ENCODE assay signal across 8 cellular contexts in the genomic region with DNA sequence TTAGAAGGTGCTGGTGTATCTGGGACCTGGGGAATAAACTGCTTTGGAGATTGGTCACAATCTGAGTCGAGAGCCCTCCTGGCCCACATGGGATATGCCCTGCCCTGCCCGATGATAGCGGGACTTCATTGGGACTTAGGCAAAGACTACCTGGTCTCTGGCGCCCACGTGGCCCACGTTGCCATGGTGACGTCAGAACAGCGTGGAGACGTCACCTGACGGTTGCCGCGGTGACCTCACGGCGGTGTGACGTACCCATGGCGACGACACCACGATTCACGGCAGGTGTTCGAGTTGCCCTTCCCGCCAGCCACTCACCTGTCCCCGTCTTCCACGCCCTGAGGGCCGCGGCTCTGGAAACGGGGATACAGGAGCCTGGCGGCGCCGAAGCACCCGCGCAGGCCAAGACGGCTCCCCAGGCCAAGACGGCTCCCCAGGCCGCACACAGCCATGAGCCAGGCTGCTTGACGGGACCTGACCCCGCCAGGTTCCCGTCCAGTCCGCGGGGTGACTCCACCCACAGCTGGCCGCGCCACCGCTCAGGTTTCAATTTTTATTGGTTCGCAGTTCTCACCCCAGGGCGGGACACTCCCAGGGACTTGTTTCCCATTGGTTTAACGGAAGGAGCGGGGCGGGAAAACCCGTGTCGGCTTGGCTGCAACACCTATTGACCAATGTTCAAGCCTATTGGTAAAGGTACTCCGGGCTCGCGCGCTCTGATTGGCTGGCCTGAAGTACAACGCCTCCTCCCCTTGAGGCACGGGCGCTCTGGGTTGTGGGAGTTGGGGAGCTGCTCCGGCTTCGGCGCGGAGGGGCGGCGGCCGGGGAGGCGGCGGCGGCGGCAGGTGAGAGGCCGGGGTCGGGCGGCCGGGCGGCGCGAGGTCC. TPM values are rescaled to one million over a fixed set of nuclear protein-coding genes. Genes with fewer than 3 reads are reported as not detected.
A peak's percentile ranks its signal among the peaks of the same experiment; 100 is the strongest.
DNase-seq lines count a peak whose midpoint lies in the region; ATAC-seq and TF ChIP-seq lines count a peak whose summit lies in the region.

A gene (minus strand): TSS at position 476 of the 885 bp plus-strand sequence. CDS start 24 bp downstream, at position 452.
A gene (plus strand): TSS at position 766 of the 885 bp plus-strand sequence. CDS start 1,029 bp downstream, outside the sequence.

- TF ChIP-seq EP300 in SK-N-SH (IDR thresholded peaks at IDR 0.05; ENCODE audit: borderline replicate concordance in 1 of 2, low read depth in 1 of 2, low read length in 1 of 2) = no peak

- H3K27ac ChIP-seq in SK-N-SH (ENCODE audit: low read depth in 2 of 2, low read length in 1 of 2) = peak within 1 kb of the TSS; percentile 36 to 82; a peak in 3 of 4 replicates

- H2AFZ ChIP-seq in SK-N-SH (ENCODE audit: low read depth) = peak within 1 kb of the TSS; percentile 94

- H3K4me2 ChIP-seq in SK-N-SH = peak within 1 kb of the TSS; percentile 80

- ATAC-seq in HG02571 (IDR thresholded peaks at IDR 0.05; ENCODE audit: unreplicated experiment) = peak; percentile 91

- no peaks in the 10 kb centered on the region for H3K9me3 ChIP-seq in SK-N-SH

- TF ChIP-seq RAD21 in SK-N-SH (IDR thresholded peaks at IDR 0.05; ENCODE audit: low read length) = no peak

- POLR2A ChIA-PET in SK-N-SH (lab: Yijun Ruan, JAX) = interaction anchor here (0.7 to 1.3 kb wide), 4 partner anchors 18 to 147 kb away, joined by 3 to 4 read pairs (median 4); no protein-coding TSS in a partner anchor

- H3K36me3 ChIP-seq in SK-N-SH (replicated peaks in 1 of 2; ENCODE audit: control insufficient read depth in 1 of 2, insufficient read depth in 2 of 2, low read length in 1 of 2) = peaks cover 10 to 27% of the 10 kb centered on the region in 2 experiments

- no peaks in the 10 kb centered on the region for H4K20me1 ChIP-seq in SK-N-SH (ENCODE audit: insufficient read depth)

- no peaks in the 10 kb centered on the region for H3K27me3 ChIP-seq in SK-N-SH (ENCODE audit: insufficient read depth)

- DNase-seq in GM04504 (ENCODE audit: low read depth) = peak; percentile 98
- DNase-seq in NCI-H1048 (lab: John Stamatoyannopoulos, UW) = peak; percentile 98
- peak; percentile 98 for DNase-seq in SK-N-SH
- peak; percentile 98 for DNase-seq in activated naive CD4-positive, alpha-beta T cell treated with anti-CD3 and anti-CD28 coated beads, Interleukin-2, amount 50 U/mL, for 16 hours
- DNase-seq in germinal center (ENCODE audit: low spot score) = peak; percentile 99
- peak; percentile 97 for DNase-seq in non-pigmented ciliary epithelial cell (ENCODE audit: low read depth)
- peak; percentile 99 for DNase-seq in superior temporal gyrus (ENCODE audit: extremely low spot score)

- no peaks in the 10 kb centered on the region for H3K79me2 ChIP-seq in SK-N-SH (ENCODE audit: insufficient read depth)

- WGBS in SK-N-SH (ENCODE audit: low lambda C conversion rate) = 2% methylated on average over 42 of the region's 74 CpGs

- H3K4me3 ChIP-seq in SK-N-SH (ENCODE audit: low read depth in 2 of 2, low read length in 1 of 2) = peak within 1 kb of the TSS; percentile 66 to 77

- no peaks in the 10 kb centered on the region for H3F3A ChIP-seq in SK-N-SH (replicated peaks; ENCODE audit: insufficient read depth)

- TF ChIP-seq CTCF in SK-N-SH (IDR thresholded peaks at IDR 0.05) = no peak

- H3K9ac ChIP-seq in SK-N-SH = peak within 1 kb of the TSS; percentile 63; the same call in 1 of the 2 replicates

- CTCF ChIA-PET in SK-N-SH (lab: Yijun Ruan, JAX) = interaction anchor here (0.8 to 3.2 kb wide), 14 partner anchors 17 to 307 kb away, joined by 3 to 14 read pairs (median 4); a partner anchor contains a TSS

- H3K9me2 ChIP-seq in SK-N-SH = no peaks in the 10 kb centered on the region

- peaks cover 0 to 14% of the 10 kb centered on the region in 2 experiments; a peak in 2 of 4 replicates for H3K4me1 ChIP-seq in SK-N-SH (ENCODE audit: control insufficient read depth in 1 of 2, insufficient read depth in 2 of 2, low read depth in 1 of 2, low read length in 1 of 2)

TF ChIP-seq in SK-N-SH, 30 proteins besides CTCF, POLR2A, EP300 and RAD21 (continues in another document):
- TF ChIP-seq RFX5 (IDR thresholded peaks at IDR 0.05; ENCODE audit: low read length) (peak; percentile 86), CHD2 (IDR thresholded peaks at IDR 0.05; ENCODE audit: low read length, partially characterized antibody) (peak; percentile 52), FOXJ3 (CRISPR knock-in tag; IDR thresholded peaks at IDR 0.05) (no peak), MEF2A (IDR thresholded peaks at IDR 0.05; ENCODE audit: borderline replicate concordance, low read depth) (no peak), MXI1 (IDR thresholded peaks at IDR 0.05; ENCODE audit: low read depth, low read length) (peak; percentile 94), GABPA (IDR thresholded peaks at IDR 0.05; ENCODE audit: low read depth) (no peak), POLR2AphosphoS5 (IDR thresholded peaks at IDR 0.05; ENCODE audit: low read depth, low read length) (peak; percentile 57), SIN3A (IDR thresholded peaks at IDR 0.05; ENCODE audit: borderline replicate concordance, low read depth, low read length) (0 out of 2 replicates have a peak, but pooled peaks have one; percentile 14), FOSL2 (IDR thresholded peaks at IDR 0.05; ENCODE audit: borderline replicate concordance, low read depth) (no peak), NRF1 (IDR thresholded peaks at IDR 0.05; ENCODE audit: low read depth, low read length) (0 out of 2 replicates have a peak, but pooled peaks have one; percentile 5)
- TF ChIP-seq, protein P1, sequence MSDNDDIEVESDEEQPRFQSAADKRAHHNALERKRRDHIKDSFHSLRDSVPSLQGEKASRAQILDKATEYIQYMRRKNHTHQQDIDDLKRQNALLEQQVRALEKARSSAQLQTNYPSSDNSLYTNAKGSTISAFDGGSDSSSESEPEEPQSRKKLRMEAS (IDR thresholded peaks at IDR 0.05; ENCODE audit: low read depth) = peak; percentile 96
- TF ChIP-seq, protein P2, sequence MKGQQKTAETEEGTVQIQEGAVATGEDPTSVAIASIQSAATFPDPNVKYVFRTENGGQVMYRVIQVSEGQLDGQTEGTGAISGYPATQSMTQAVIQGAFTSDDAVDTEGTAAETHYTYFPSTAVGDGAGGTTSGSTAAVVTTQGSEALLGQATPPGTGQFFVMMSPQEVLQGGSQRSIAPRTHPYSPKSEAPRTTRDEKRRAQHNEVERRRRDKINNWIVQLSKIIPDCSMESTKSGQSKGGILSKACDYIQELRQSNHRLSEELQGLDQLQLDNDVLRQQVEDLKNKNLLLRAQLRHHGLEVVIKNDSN (IDR thresholded peaks at IDR 0.05; ENCODE audit: borderline replicate concordance, low read depth) = peak; percentile 90
- TF ChIP-seq, protein P3, sequence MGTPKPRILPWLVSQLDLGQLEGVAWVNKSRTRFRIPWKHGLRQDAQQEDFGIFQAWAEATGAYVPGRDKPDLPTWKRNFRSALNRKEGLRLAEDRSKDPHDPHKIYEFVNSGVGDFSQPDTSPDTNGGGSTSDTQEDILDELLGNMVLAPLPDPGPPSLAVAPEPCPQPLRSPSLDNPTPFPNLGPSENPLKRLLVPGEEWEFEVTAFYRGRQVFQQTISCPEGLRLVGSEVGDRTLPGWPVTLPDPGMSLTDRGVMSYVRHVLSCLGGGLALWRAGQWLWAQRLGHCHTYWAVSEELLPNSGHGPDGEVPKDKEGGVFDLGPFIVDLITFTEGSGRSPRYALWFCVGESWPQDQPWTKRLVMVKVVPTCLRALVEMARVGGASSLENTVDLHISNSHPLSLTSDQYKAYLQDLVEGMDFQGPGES (IDR thresholded peaks at IDR 0.05; ENCODE audit: low read depth, low read length) = peak; percentile 77
- TF ChIP-seq, protein P4, sequence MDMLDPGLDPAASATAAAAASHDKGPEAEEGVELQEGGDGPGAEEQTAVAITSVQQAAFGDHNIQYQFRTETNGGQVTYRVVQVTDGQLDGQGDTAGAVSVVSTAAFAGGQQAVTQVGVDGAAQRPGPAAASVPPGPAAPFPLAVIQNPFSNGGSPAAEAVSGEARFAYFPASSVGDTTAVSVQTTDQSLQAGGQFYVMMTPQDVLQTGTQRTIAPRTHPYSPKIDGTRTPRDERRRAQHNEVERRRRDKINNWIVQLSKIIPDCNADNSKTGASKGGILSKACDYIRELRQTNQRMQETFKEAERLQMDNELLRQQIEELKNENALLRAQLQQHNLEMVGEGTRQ (IDR thresholded peaks at IDR 0.05; ENCODE audit: borderline replicate concordance, low read depth, low read length) = peak; percentile 57
- TF ChIP-seq, protein P5, sequence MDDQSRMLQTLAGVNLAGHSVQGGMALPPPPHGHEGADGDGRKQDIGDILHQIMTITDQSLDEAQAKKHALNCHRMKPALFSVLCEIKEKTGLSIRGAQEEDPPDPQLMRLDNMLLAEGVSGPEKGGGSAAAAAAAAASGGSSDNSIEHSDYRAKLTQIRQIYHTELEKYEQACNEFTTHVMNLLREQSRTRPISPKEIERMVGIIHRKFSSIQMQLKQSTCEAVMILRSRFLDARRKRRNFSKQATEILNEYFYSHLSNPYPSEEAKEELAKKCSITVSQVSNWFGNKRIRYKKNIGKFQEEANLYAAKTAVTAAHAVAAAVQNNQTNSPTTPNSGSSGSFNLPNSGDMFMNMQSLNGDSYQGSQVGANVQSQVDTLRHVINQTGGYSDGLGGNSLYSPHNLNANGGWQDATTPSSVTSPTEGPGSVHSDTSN (IDR thresholded peaks at IDR 0.05) = peak; percentile 63

RNA-seq across cellular contexts. Expression of the first gene that starts in this region (rescaled TPM):
- polyA plus RNA-seq in SK-N-SH (2012; rRNA removed) = 14.8 and 15.9 TPM in 2 replicates
- polyA plus RNA-seq in SK-N-SH (2012; cell fraction: cytosol; rRNA removed) = 11.7 and 14.3 TPM in 2 replicates
- 18.6 and 20.3 TPM in 2 replicates for polyA plus RNA-seq in SK-N-SH (2012; cell fraction: nucleus; rRNA removed)

RNA-seq across cellular contexts. Expression of the second gene that starts in this region (rescaled TPM):
- 6.3 and 7.0 TPM in 2 replicates for polyA plus RNA-seq in SK-N-SH (2012; rRNA removed)
- polyA plus RNA-seq in SK-N-SH (2012; cell fraction: cytosol; rRNA removed) = 2.8 and 5.3 TPM in 2 replicates
- 9.3 and 10.3 TPM in 2 replicates for polyA plus RNA-seq in SK-N-SH (2012; cell fraction: nucleus; rRNA removed)

Comparison
In these comparisons a context has a peak if more than half of its experiments do, and no peak if none do; other contexts are left out.
1. Peak in every context shown above with its lines: DNase-seq, ATAC-seq, H3K4me3 ChIP-seq and H3K27ac ChIP-seq.